ENCODE assay signal across 1 cellular context in genomic region chr9:89011683-89012082, GRCh38.
TF ChIP-seq lines count a peak whose summit lies in the region.

No MANE protein-coding gene starts in this region.

TF ChIP-seq in SK-N-SH, 30 proteins besides CTCF, POLR2A, EP300 and RAD21 (continued from another document):
- TF ChIP-seq RXRA (IDR thresholded peaks at IDR 0.05; ENCODE audit: borderline replicate concordance, low read depth) = no peak
